ENCODE assay signal across 24 cellular contexts in the genomic region with DNA sequence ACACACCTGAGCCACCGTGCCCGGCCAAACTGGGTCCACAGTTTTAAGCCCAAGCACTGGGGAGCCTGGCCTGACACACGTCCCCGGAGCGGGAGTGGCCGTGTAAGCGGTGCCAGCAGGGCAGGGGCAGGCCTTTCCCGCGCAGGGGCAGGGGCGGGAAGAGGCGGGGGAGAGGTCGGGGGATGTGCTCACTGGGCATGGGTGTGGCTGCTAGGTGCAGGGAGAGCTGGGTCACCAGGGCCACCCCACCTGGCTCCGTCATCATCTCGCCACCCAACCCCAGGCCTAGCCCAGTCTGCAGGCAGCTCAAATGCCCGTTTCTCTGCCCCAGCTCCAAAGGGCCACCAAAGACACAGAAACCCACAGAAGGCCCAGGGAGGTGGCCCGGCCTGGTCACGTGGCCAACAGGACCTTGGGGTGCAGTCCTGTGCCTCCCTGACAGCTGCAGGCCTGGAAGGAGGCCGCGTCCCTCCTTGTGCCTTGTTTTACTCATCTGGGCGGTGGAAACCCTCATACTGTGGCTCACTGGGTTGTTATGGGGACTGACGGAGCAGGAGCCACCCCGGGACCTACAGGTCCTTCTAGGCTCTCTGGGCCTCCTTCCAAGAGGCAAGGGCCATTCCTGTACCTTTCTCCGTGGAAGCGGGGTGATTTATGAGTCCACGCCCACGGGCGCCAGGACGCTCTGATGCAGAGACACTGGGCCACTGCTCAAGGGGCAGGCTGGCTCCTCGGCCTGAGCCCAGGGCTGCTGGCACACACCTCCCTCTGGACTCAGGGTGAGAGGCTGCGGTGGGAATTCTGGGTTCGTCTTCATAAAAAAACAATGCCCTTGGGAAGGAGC. TPM values are rescaled to one million over a fixed set of nuclear protein-coding genes. Genes with fewer than 3 reads are reported as not detected.
"Had no signal": no experiment of that assay in that cellular context is flagged by ENCODE, and none has a peak within 500 bp of the region (broad histone marks: within the 10 kb centered on the region; RNA-seq: fewer than 3 reads in every experiment).

No MANE protein-coding gene starts in this region.

- H3K27me3 Mint-ChIP-seq: activated CD4-positive, alpha-beta memory T cell treated with anti-CD3 and anti-CD28 coated beads for 36 hours; activated naive CD8-positive, alpha-beta T cell treated with anti-CD3 and anti-CD28 coated beads for 36 hours; naive thymus-derived CD8-positive, alpha-beta T cell; progenitor cell of endocrine pancreas had no signal

- ATAC-seq: activated T-cell treated with anti-CD3 and anti-CD28 coated beads, Interleukin-2, amount 50 U/mL, for 72 hours; body of pancreas; lower lobe of right lung; naive thymus-derived CD8-positive, alpha-beta T cell; stimulated activated naive CD8-positive, alpha-beta T cell treated with anti-CD3 and anti-CD28 coated beads, Interleukin-15, Interleukin-2, amounts not matched to agents 100 U/mL and 50 U/mL, for 24 hours; upper lobe of right lung had no signal

- H3K9me3 ChIP-seq: body of pancreas, lower lobe of right lung, right atrium auricular region, suprapubic skin, upper lobe of right lung had no signal

- H3K27ac ChIP-seq: body of pancreas, lower lobe of right lung, SK-N-MC, suprapubic skin, upper lobe of right lung had no signal

- H3K27me3 ChIP-seq: body of pancreas, right atrium auricular region, suprapubic skin, upper lobe of right lung had no signal

- H3K4me1 ChIP-seq: body of pancreas, lower lobe of right lung, upper lobe of right lung had no signal

- H3K27ac Mint-ChIP-seq: activated CD4-positive, alpha-beta memory T cell treated with anti-CD3 and anti-CD28 coated beads for 36 hours; activated naive CD8-positive, alpha-beta T cell treated with anti-CD3 and anti-CD28 coated beads for 36 hours; activated T-cell treated with anti-CD3 and anti-CD28 coated beads, Interleukin-2, amount 50 U/mL, for 72 hours; progenitor cell of endocrine pancreas had no signal

- H3K9me3 Mint-ChIP-seq: activated CD4-positive, alpha-beta memory T cell treated with anti-CD3 and anti-CD28 coated beads for 36 hours; activated naive CD8-positive, alpha-beta T cell treated with anti-CD3 and anti-CD28 coated beads for 36 hours; activated T-cell treated with anti-CD3 and anti-CD28 coated beads, Interleukin-2, amount 50 U/mL, for 72 hours; naive thymus-derived CD8-positive, alpha-beta T cell had no signal

- H3K4me3 ChIP-seq: body of pancreas, coronary artery, lower lobe of right lung, right atrium auricular region, SK-N-MC, skin epidermis, suprapubic skin, upper lobe of right lung had no signal

- DNase-seq: activated CD4-positive, alpha-beta memory T cell treated with anti-CD3 and anti-CD28 coated beads for 36 hours; activated CD4-positive, alpha-beta T cell treated with anti-CD3 and anti-CD28 coated beads for 1 hour; activated gamma-delta T cell treated with Interleukin-2 at 50 U/mL for 16 hours; activated naive CD8-positive, alpha-beta T cell treated with anti-CD3 and anti-CD28 coated beads for 36 hours; activated T-cell treated with anti-CD3 and anti-CD28 coated beads, Interleukin-2, amount 50 U/mL, for 72 hours; amygdala; body of pancreas; caudate nucleus; effector CD4-positive, alpha-beta T cell; head of caudate nucleus; lower lobe of right lung; midbrain; naive thymus-derived CD8-positive, alpha-beta T cell; nucleus accumbens; stimulated activated CD4-positive, alpha-beta T cell treated with anti-CD3 and anti-CD28 coated beads, Interleukin-4, amount 100 ng/mL, for 24 hours; stimulated activated naive CD8-positive, alpha-beta T cell treated with anti-CD3 and anti-CD28 coated beads, Interleukin-15, Interleukin-2, amounts not matched to agents 100 U/mL and 50 U/mL, for 24 hours; upper lobe of right lung had no signal

- FAIRE-seq: frontal cortex had no signal

- H3K4me3 Mint-ChIP-seq: activated CD4-positive, alpha-beta memory T cell treated with anti-CD3 and anti-CD28 coated beads for 36 hours; activated naive CD8-positive, alpha-beta T cell treated with anti-CD3 and anti-CD28 coated beads for 36 hours; activated T-cell treated with anti-CD3 and anti-CD28 coated beads, Interleukin-2, amount 50 U/mL, for 72 hours; naive thymus-derived CD8-positive, alpha-beta T cell had no signal

RNA-seq across cellular contexts. Expression of gene CREB3L3, which starts 57.2 kb away (rescaled TPM):
- total RNA-seq: activated CD4-positive, alpha-beta memory T cell treated with anti-CD3 and anti-CD28 coated beads for 36 hours; activated naive CD8-positive, alpha-beta T cell treated with anti-CD3 and anti-CD28 coated beads for 36 hours; frontal cortex; lower lobe of right lung; naive thymus-derived CD8-positive, alpha-beta T cell; right atrium auricular region; upper lobe of right lung had no signal
- polyA plus RNA-seq: naive thymus-derived CD8-positive, alpha-beta T cell had no signal
